9 cellular contexts compared by ENCODE assay signal in the genomic region with DNA sequence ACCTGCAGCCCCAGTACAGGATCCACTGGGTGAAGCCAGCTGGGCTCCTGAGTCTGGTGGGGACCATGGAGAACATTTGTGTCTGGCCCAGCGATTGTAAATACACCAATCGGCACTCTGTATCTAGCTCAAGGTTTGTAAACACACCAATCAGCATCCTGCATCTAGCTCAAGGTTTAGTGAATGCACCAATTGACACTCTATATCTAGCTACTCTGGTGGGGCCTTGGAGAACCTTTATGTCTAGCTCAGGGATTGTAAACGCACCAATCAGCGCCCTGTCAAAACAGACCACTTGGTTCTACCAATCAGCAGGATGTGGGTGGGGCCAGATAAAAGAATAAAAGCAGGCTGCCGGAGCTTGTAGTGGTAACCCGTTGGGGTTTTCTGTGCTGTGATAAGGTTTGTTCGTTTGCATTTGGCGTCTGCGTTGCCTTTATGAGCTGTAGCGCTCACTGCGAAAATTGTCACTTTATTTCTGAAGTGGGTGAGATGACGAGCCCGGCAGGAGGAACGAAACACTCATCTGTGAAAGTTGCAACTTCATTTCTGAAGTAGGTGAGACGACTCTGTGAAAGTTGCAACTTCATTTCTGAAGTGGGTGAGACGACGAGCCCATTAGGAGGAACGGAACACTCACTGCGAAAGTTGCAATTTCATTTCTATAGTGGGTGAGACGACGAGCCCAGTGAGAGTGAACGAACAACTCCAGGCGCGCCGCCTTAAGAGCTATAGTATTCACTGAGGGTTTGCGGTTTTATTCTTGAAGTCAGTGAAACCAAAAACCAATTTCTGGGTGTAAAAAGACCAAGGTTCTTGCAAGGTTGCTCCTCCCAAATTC. TPM values are rescaled to one million over a fixed set of nuclear protein-coding genes. Genes with fewer than 3 reads are reported as not detected.
A peak's percentile ranks its signal among the peaks of the same experiment; 100 is the strongest.
DNase-seq lines count a peak whose midpoint lies in the region; ATAC-seq, FAIRE-seq and TF ChIP-seq lines count a peak whose summit lies in the region.
"Had no signal": no experiment of that assay in that cellular context is flagged by ENCODE, and none has a peak within 500 bp of the region (broad histone marks: within the 10 kb centered on the region; RNA-seq: fewer than 3 reads in every experiment).

No MANE protein-coding gene starts in this region.

- peak overlapping the region; percentile 48 for H3K4me3 Mint-ChIP-seq in activated T-helper 1 cell treated with anti-CD3 and anti-CD28 coated beads, Interleukin-12 subunit alpha, Interleukin-12 subunit beta, Interleukin-2, Interleukin-4 antibody, amounts not matched to agents 30 ng/mL and 10 ng/mL and 1 ng/mL, durations not matched to agents 14 hours and 24 hours and 36 hours
- no peak overlapping the region for H3K4me3 Mint-ChIP-seq in HFFc6

- peak; percentile 93 for FAIRE-seq in GM12891 (lab: Jason Lieb, UNC)

- no peak overlapping the region for H3K27ac ChIP-seq in GM23248
- H3K27ac ChIP-seq: vagina had no signal

- peak overlapping the region; percentile 89 for H3K27ac Mint-ChIP-seq in activated T-helper 1 cell treated with anti-CD3 and anti-CD28 coated beads, Interleukin-12 subunit alpha, Interleukin-12 subunit beta, Interleukin-2, Interleukin-4 antibody, amounts not matched to agents 30 ng/mL and 10 ng/mL and 1 ng/mL, durations not matched to agents 14 hours and 24 hours and 36 hours
- no peak overlapping the region for H3K27ac Mint-ChIP-seq in HFFc6

- no peaks in the 10 kb centered on the region for H3F3A ChIP-seq in GM23248 (ENCODE audit: insufficient read depth)

- no peak overlapping the region for H2AFZ ChIP-seq in GM23248

- no peak; the same call in 1 of the 2 replicates for TF ChIP-seq POLR2A in GM12891 (IDR thresholded peaks at IDR 0.05; ENCODE audit: low read depth, low read length)

- H3K36me3 ChIP-seq in GM23248 (ENCODE audit: low read depth): no peaks in the 10 kb centered on the region
- H3K36me3 ChIP-seq: vagina had no signal

- H3K79me2 ChIP-seq in GM23248 (ENCODE audit: insufficient read depth): no peaks in the 10 kb centered on the region

- intact Hi-C loops in activated T-helper 1 cell treated with anti-CD3 and anti-CD28 coated beads, Interleukin-12 subunit alpha, Interleukin-12 subunit beta, Interleukin-2, Interleukin-4 antibody, amounts not matched to agents 30 ng/mL and 10 ng/mL and 1 ng/mL, durations not matched to agents 14 hours and 24 hours and 36 hours (cut with micrococcal nuclease): loop anchor here (1.0 to 5.0 kb wide), 15 partner anchors 8 to 397 kb away; a partner anchor contains a TSS

- peak; percentile 90 for ATAC-seq in GM21737 (IDR thresholded peaks at IDR 0.05; ENCODE audit: unreplicated experiment)

- WGBS in GM23248 (ENCODE audit: low coverage in 1 of 2, low lambda C conversion rate in 2 of 2, missing lambda C conversion rate in 2 of 2), 2 experiments: 79 to 80% methylated on average over 26 of the region's 26 CpGs

- peaks cover 18% of the 10 kb centered on the region for H3K9me3 Mint-ChIP-seq in activated T-helper 1 cell treated with anti-CD3 and anti-CD28 coated beads, Interleukin-12 subunit alpha, Interleukin-12 subunit beta, Interleukin-2, Interleukin-4 antibody, amounts not matched to agents 30 ng/mL and 10 ng/mL and 1 ng/mL, durations not matched to agents 14 hours and 24 hours and 36 hours
- H3K9me3 Mint-ChIP-seq in HFFc6: peaks cover 11% of the 10 kb centered on the region

- H3K9me3 ChIP-seq in GM23248 (ENCODE audit: low read depth): no peaks in the 10 kb centered on the region
- H3K9me3 ChIP-seq: vagina had no signal

- no peaks in the 10 kb centered on the region for H3K9me2 ChIP-seq in GM23248 (ENCODE audit: insufficient read depth)

- H4K20me1 ChIP-seq in GM23248 (ENCODE audit: insufficient read depth): no peaks in the 10 kb centered on the region

- peaks cover 55% of the 10 kb centered on the region for H3K4me1 Mint-ChIP-seq in activated T-helper 1 cell treated with anti-CD3 and anti-CD28 coated beads, Interleukin-12 subunit alpha, Interleukin-12 subunit beta, Interleukin-2, Interleukin-4 antibody, amounts not matched to agents 30 ng/mL and 10 ng/mL and 1 ng/mL, durations not matched to agents 14 hours and 24 hours and 36 hours (ENCODE audit: low read depth)
- H3K4me1 Mint-ChIP-seq in HFFc6 (ENCODE audit: low read depth): no peaks in the 10 kb centered on the region; the same call in 1 of the 2 replicates

- in situ Hi-C loops in GM23248 (cut with MboI): no loop called here

- H3K27me3 Mint-ChIP-seq in activated T-helper 1 cell treated with anti-CD3 and anti-CD28 coated beads, Interleukin-12 subunit alpha, Interleukin-12 subunit beta, Interleukin-2, Interleukin-4 antibody, amounts not matched to agents 30 ng/mL and 10 ng/mL and 1 ng/mL, durations not matched to agents 14 hours and 24 hours and 36 hours (ENCODE audit: insufficient read depth): peaks cover 13% of the 10 kb centered on the region
- H3K27me3 Mint-ChIP-seq in HFFc6 (ENCODE audit: insufficient read depth): peaks cover 2% of the 10 kb centered on the region

- no peaks in the 10 kb centered on the region for H3K4me1 ChIP-seq in GM23248 (ENCODE audit: insufficient read depth)

- no peak overlapping the region for H3K4me3 ChIP-seq in GM23248
- H3K4me3 ChIP-seq: vagina had no signal

- H3K4me2 ChIP-seq in GM23248 (ENCODE audit: unreplicated experiment): no peak overlapping the region

- peaks cover 26% of the 10 kb centered on the region for H3K36me3 Mint-ChIP-seq in activated T-helper 1 cell treated with anti-CD3 and anti-CD28 coated beads, Interleukin-12 subunit alpha, Interleukin-12 subunit beta, Interleukin-2, Interleukin-4 antibody, amounts not matched to agents 30 ng/mL and 10 ng/mL and 1 ng/mL, durations not matched to agents 14 hours and 24 hours and 36 hours (ENCODE audit: low read depth)
- peaks cover 9% of the 10 kb centered on the region; the same call in 1 of the 2 replicates for H3K36me3 Mint-ChIP-seq in HFFc6 (ENCODE audit: low read depth)

- H3K9ac ChIP-seq in GM23248: no peak overlapping the region

- TF ChIP-seq CTCF in HFFc6 (IDR thresholded peaks at IDR 0.05): no peak

- H3K27me3 ChIP-seq in GM23248 (replicated peaks; ENCODE audit: insufficient read depth): no peaks in the 10 kb centered on the region
- H3K27me3 ChIP-seq: vagina had no signal

- DNase-seq in GM12891 (ENCODE audit: insufficient read length, low spot score) (peak; percentile 51), NCI-H460 (ENCODE audit: extremely low read depth, low read depth) (peak; percentile 27), HFFc6 (no peak), EL (no peak), GM23248 (no peak)
- DNase-seq in activated T-helper 1 cell treated with anti-CD3 and anti-CD28 coated beads, Interleukin-12 subunit alpha, Interleukin-12 subunit beta, Interleukin-2, Interleukin-4 antibody, amounts not matched to agents 30 ng/mL and 10 ng/mL and 1 ng/mL, durations not matched to agents 14 hours and 24 hours and 36 hours (ENCODE audit: low spot score): peak; percentile 78
- peak; percentile 67 for DNase-seq in stimulated activated CD4-positive, alpha-beta T cell treated with anti-CD3 and anti-CD28 coated beads, Interleukin-12 subunit alpha, Interleukin-12 subunit beta, amount 100 ng/mL, for 4 hours

TF ChIP-seq in GM12891, 5 proteins besides CTCF, POLR2A, EP300 and RAD21:
- no peak for TF ChIP-seq TAF1 (IDR thresholded peaks at IDR 0.05; ENCODE audit: low read depth, low read length)
- peak; percentile 92 for TF ChIP-seq POU2F2 (IDR thresholded peaks at IDR 0.05; ENCODE audit: low read depth, low read length)
- peak; percentile 56; the same call in 1 of the 2 replicates for TF ChIP-seq SPI1 (IDR thresholded peaks at IDR 0.05; ENCODE audit: low read depth, low read length)
- peak; percentile 76 for TF ChIP-seq PAX5 (IDR thresholded peaks at IDR 0.05; ENCODE audit: insufficient read depth, low read length, severe bottlenecking)
- peak; percentile 37; the same call in 1 of the 2 replicates for TF ChIP-seq POLR2AphosphoS5 (IDR thresholded peaks at IDR 0.05; ENCODE audit: low read depth, low read length)

RNA-seq across cellular contexts. Expression of a gene that starts 31.1 kb away (rescaled TPM):
- polyA plus RNA-seq in GM12891 (2012; ENCODE audit: low read depth, missing spikeins): 1.7 TPM
- total RNA-seq in NCI-H460 (2014; rRNA removed; shearing (Covaris generic)): 90.0 and 93.5 TPM in 2 replicates
- polyA plus RNA-seq in NCI-H460 (2014; cell fraction: nucleus; rRNA removed): 78.5 and 82.1 TPM in 2 replicates
- 33.7 and 34.9 TPM in 2 replicates for total RNA-seq in activated T-helper 1 cell treated with anti-CD3 and anti-CD28 coated beads, Interleukin-12 subunit alpha, Interleukin-12 subunit beta, Interleukin-2, Interleukin-4 antibody, amounts not matched to agents 30 ng/mL and 10 ng/mL and 1 ng/mL, durations not matched to agents 14 hours and 24 hours and 36 hours
- 100 to 1,000 TPM; 109 to 142 (median 134) TPM for total RNA-seq in HFFc6 (2021; fragmentation: NEBNext Ultra II Directional; extraction: Animal tissue kit (Norgen Biotek cat#: 25700))
- total RNA-seq in GM23248 (2014; rRNA removed; shearing (Covaris generic)): 95.7 and 141 TPM in 2 replicates
- 149 and 153 TPM in 2 replicates for polyA plus RNA-seq in GM23248 (2016; fragmentation: Nextera tagmentation; extraction: Ambion mirVana)

RNA-seq across cellular contexts. Expression of a gene that starts 37.1 kb away (rescaled TPM):
- polyA plus RNA-seq in GM12891 (2012; ENCODE audit: low read depth, missing spikeins): 5.6 TPM
- 72.5 and 73.4 TPM in 2 replicates for total RNA-seq in NCI-H460 (2014; rRNA removed; shearing (Covaris generic))
- 32.2 and 35.7 TPM in 2 replicates for polyA plus RNA-seq in NCI-H460 (2014; cell fraction: nucleus; rRNA removed)
- total RNA-seq in activated T-helper 1 cell treated with anti-CD3 and anti-CD28 coated beads, Interleukin-12 subunit alpha, Interleukin-12 subunit beta, Interleukin-2, Interleukin-4 antibody, amounts not matched to agents 30 ng/mL and 10 ng/mL and 1 ng/mL, durations not matched to agents 14 hours and 24 hours and 36 hours: 86.8 and 87.2 TPM in 2 replicates
- total RNA-seq in HFFc6 (2021; fragmentation: NEBNext Ultra II Directional; extraction: Animal tissue kit (Norgen Biotek cat#: 25700)): 1 to 10 TPM in 3 of 6 experiments, under 1 TPM in 3; 0.73 to 1.4 (median 1.1) TPM
- 1.1 and 2.4 TPM in 2 replicates for total RNA-seq in GM23248 (2014; rRNA removed; shearing (Covaris generic))
- 0.91 and 1.1 TPM in 2 replicates for polyA plus RNA-seq in GM23248 (2016; fragmentation: Nextera tagmentation; extraction: Ambion mirVana)

RNA-seq across cellular contexts. Expression of a gene that starts 59.5 kb away (rescaled TPM):
- polyA plus RNA-seq in GM12891 (2012; ENCODE audit: low read depth, missing spikeins): 0.63 TPM
- total RNA-seq in NCI-H460 (2014; rRNA removed; shearing (Covaris generic)): 171 and 185 TPM in 2 replicates
- 168 and 177 TPM in 2 replicates for polyA plus RNA-seq in NCI-H460 (2014; cell fraction: nucleus; rRNA removed)
- total RNA-seq in activated T-helper 1 cell treated with anti-CD3 and anti-CD28 coated beads, Interleukin-12 subunit alpha, Interleukin-12 subunit beta, Interleukin-2, Interleukin-4 antibody, amounts not matched to agents 30 ng/mL and 10 ng/mL and 1 ng/mL, durations not matched to agents 14 hours and 24 hours and 36 hours: 30.2 and 34.8 TPM in 2 replicates
- total RNA-seq in HFFc6 (2021; fragmentation: NEBNext Ultra II Directional; extraction: Animal tissue kit (Norgen Biotek cat#: 25700)): 10 to 100 TPM; 28.9 to 48.6 (median 43.6) TPM
- total RNA-seq in GM23248 (2014; rRNA removed; shearing (Covaris generic)): 26.2 and 29.6 TPM in 2 replicates
- 61.0 and 64.2 TPM in 2 replicates for polyA plus RNA-seq in GM23248 (2016; fragmentation: Nextera tagmentation; extraction: Ambion mirVana)

Comparison
In these comparisons a context has a peak if more than half of its experiments do, and no peak if none do; other contexts are left out.
1. DNase-seq: peak in GM12891 (single experiment), NCI-H460 (single experiment), activated T-helper 1 cell treated with anti-CD3 and anti-CD28 coated beads, Interleukin-12 subunit alpha, Interleukin-12 subunit beta, Interleukin-2, Interleukin-4 antibody, amounts not matched to agents 30 ng/mL and 10 ng/mL and 1 ng/mL, durations not matched to agents 14 hours and 24 hours and 36 hours (single experiment) and stimulated activated CD4-positive, alpha-beta T cell treated with anti-CD3 and anti-CD28 coated beads, Interleukin-12 subunit alpha, Interleukin-12 subunit beta, amount 100 ng/mL, for 4 hours (single experiment); none in HFFc6 (single experiment), EL (single experiment) and GM23248 (single experiment).
2. RNA of a gene that starts 37.1 kb away (total RNA-seq): 86.8 to 87.2 TPM in activated T-helper 1 cell treated with anti-CD3 and anti-CD28 coated beads, Interleukin-12 subunit alpha, Interleukin-12 subunit beta, Interleukin-2, Interleukin-4 antibody, amounts not matched to agents 30 ng/mL and 10 ng/mL and 1 ng/mL, durations not matched to agents 14 hours and 24 hours and 36 hours and 72.5 to 73.4 TPM in NCI-H460; 0.73 to 1.4 TPM in HFFc6 and 1.1 to 2.4 TPM in GM23248; every median in the first group is over 10 times any median in the second.